8 cellular contexts compared by ENCODE assay signal in genomic region chr17:42180411-42180921, GRCh38. TPM values are rescaled to one million over a fixed set of nuclear protein-coding genes. Genes with fewer than 3 reads are reported as not detected.
A peak's percentile ranks its signal among the peaks of the same experiment; 100 is the strongest.
DNase-seq lines count a peak whose midpoint lies in the region; FAIRE-seq and TF ChIP-seq lines count a peak whose summit lies in the region.

No MANE protein-coding gene starts in this region.

- no peaks in the 10 kb centered on the region for H3K79me2 ChIP-seq in hepatocyte

- TF ChIP-seq CTCF in Peyer's patch (IDR thresholded peaks at IDR 0.05) (no peak), hepatocyte (IDR thresholded peaks at IDR 0.05; ENCODE audit: poor library complexity) (no peak), spleen (IDR thresholded peaks at IDR 0.05 in 8 of 11, conservative IDR thresholded peaks at IDR 0.05 in 3 of 11) (no peak)

- DNase-seq in NCI-H82 (lab: John Stamatoyannopoulos, UW) = peak; percentile 37
- DNase-seq in NCI-H82 treated with DMSO at 0.1 percent for 48 hours (lab: John Stamatoyannopoulos, UW; ENCODE audit: unreplicated experiment) = no peak
- DNase-seq in Peyer's patch = no peak
- no peak for DNase-seq in hepatocyte (ENCODE audit: low spot score)
- DNase-seq in spleen = no peak
- no peak for DNase-seq in small intestine
- DNase-seq in RPMI8226 = no peak
- no peak for DNase-seq in NOMO-1 treated with DMSO at 0.1 percent for 48 hours (lab: John Stamatoyannopoulos, UW; ENCODE audit: unreplicated experiment)

- intact Hi-C loops in spleen (cut with DNase I; ENCODE audit: low total_unique reads) = loop anchor here (10.0 kb wide), 1 partner anchor 66 kb away; the partner anchor contains the start of gene DHX58

- H3K4me3 ChIP-seq in Peyer's patch = peak overlapping the region; percentile 34 to 56 (median 47)
- H3K4me3 ChIP-seq in hepatocyte = no peak overlapping the region
- H3K4me3 ChIP-seq in spleen = peak overlapping the region; percentile 24 to 71 (median 47)
- H3K4me3 ChIP-seq in small intestine (ENCODE audit: low read depth in 1 of 2, low read length in 2 of 2) = peak overlapping the region in 1 of 2 donors; percentile 46

- H3K27me3 ChIP-seq in Peyer's patch (peaks cover 0 to 14% of the 10 kb centered on the region in 2 donors), hepatocyte (peaks cover 54% of the 10 kb centered on the region), spleen (replicated peaks in 1 of 7) (peaks cover 0 to 31% (median 5%) of the 10 kb centered on the region in 7 donors), small intestine (ENCODE audit: control insufficient read depth in 2 of 2, insufficient read depth in 2 of 2, low read length in 2 of 2) (no peaks in the 10 kb centered on the region)

- H3K4me2 ChIP-seq in hepatocyte = peak overlapping the region; percentile 74

- no peak overlapping the region for H2AFZ ChIP-seq in hepatocyte

- H3K27ac ChIP-seq in Peyer's patch (no peak overlapping the region), hepatocyte (no peak overlapping the region), spleen (no peak overlapping the region), small intestine (ENCODE audit: low read depth in 1 of 2, low read length in 1 of 2) (no peak overlapping the region)

- WGBS in hepatocyte (ENCODE audit: low lambda C conversion rate, missing lambda C conversion rate) = 2% methylated on average over 24 of the region's 33 CpGs
- 1 to 4% (median 3%) methylated on average over 23 to 33 of the region's 33 CpGs for WGBS in spleen, 5 donors
- 1 to 3% (median 3%) methylated on average over 28 to 33 of the region's 33 CpGs for WGBS in small intestine, 3 donors

- H4K20me1 ChIP-seq in hepatocyte (ENCODE audit: insufficient read depth, poor library complexity, severe bottlenecking) = no peaks in the 10 kb centered on the region

- no peaks in the 10 kb centered on the region for H3K9me3 ChIP-seq in Peyer's patch
- no peaks in the 10 kb centered on the region for H3K9me3 ChIP-seq in hepatocyte (ENCODE audit: low read depth)
- H3K9me3 ChIP-seq in spleen = no peaks in the 10 kb centered on the region
- H3K9me3 ChIP-seq in small intestine (ENCODE audit: control insufficient read depth, low read depth) = no peaks in the 10 kb centered on the region

- H3K36me3 ChIP-seq in Peyer's patch = no peaks in the 10 kb centered on the region
- no peaks in the 10 kb centered on the region for H3K36me3 ChIP-seq in hepatocyte (replicated peaks; ENCODE audit: insufficient read depth, low read depth)
- no peaks in the 10 kb centered on the region for H3K36me3 ChIP-seq in spleen
- no peaks in the 10 kb centered on the region for H3K36me3 ChIP-seq in small intestine (ENCODE audit: control insufficient read depth in 2 of 2, insufficient read depth in 2 of 2, low read length in 2 of 2)

- TF ChIP-seq POLR2A in Peyer's patch (IDR thresholded peaks at IDR 0.05) (no peak), spleen (IDR thresholded peaks at IDR 0.05) (no peak)

- no peaks in the 10 kb centered on the region for H3K9me2 ChIP-seq in hepatocyte (replicated peaks; ENCODE audit: insufficient read depth)

- no peak for FAIRE-seq in small intestine (lab: Jason Lieb, UNC)

- H3K4me1 ChIP-seq in Peyer's patch (peaks cover 0 to 39% (median 25%) of the 10 kb centered on the region in 4 donors), hepatocyte (ENCODE audit: insufficient read depth) (peaks cover 17% of the 10 kb centered on the region), spleen (peaks cover 33 to 78% (median 59%) of the 10 kb centered on the region in 6 donors), small intestine (ENCODE audit: control insufficient read depth in 2 of 2, insufficient read depth in 1 of 2, low read depth in 1 of 2, low read length in 1 of 2) (peaks cover 0 to 11% of the 10 kb centered on the region in 2 donors)

RNA-seq across cellular contexts. Expression of gene KCNH4, which starts 0.5 kb away (rescaled TPM):
- under 1 TPM in 2 of 4 donors, not detected in 2; 0.47 to 0.80 TPM for total RNA-seq in Peyer's patch
- 0.08 and 0.17 TPM in 2 replicates for total RNA-seq in hepatocyte
- polyA plus RNA-seq in hepatocyte = 0.12 and 0.23 TPM in 2 replicates
- under 1 TPM; 0.17 to 0.52 (median 0.26) TPM for total RNA-seq in spleen
- polyA plus RNA-seq in spleen = under 1 TPM; 0.14 to 0.32 (median 0.15) TPM
- polyA plus RNA-seq in small intestine = under 1 TPM in 1 of 3 donors, not detected in 2; 0.18 TPM

RNA-seq across cellular contexts. Expression of gene HCRT, which starts 4.8 kb away (rescaled TPM):
- total RNA-seq in Peyer's patch = not detected
- not detected in 2 replicates for total RNA-seq in hepatocyte
- polyA plus RNA-seq in hepatocyte = not detected in 2 replicates
- total RNA-seq in spleen = not detected
- not detected for polyA plus RNA-seq in spleen
- polyA plus RNA-seq in small intestine = not detected

RNA-seq across cellular contexts. Expression of gene GHDC, which starts 13.8 kb away (rescaled TPM):
- total RNA-seq in Peyer's patch (10 to 100 TPM; 13.2 to 71.4 (median 44.3) TPM), hepatocyte (6.1 and 7.2 TPM in 2 replicates), spleen (100 to 1,000 TPM in 3 of 7 donors, 10 to 100 TPM in 4; 29.4 to 122 (median 58.0) TPM)
- polyA plus RNA-seq in hepatocyte (7.0 and 8.7 TPM in 2 replicates), spleen (10 to 100 TPM; 22.0 to 33.1 (median 26.1) TPM), small intestine (10 to 100 TPM; 10.5 to 28.4 (median 12.2) TPM)

RNA-seq across cellular contexts. Expression of gene RAB5C, which starts 25.7 kb away (rescaled TPM):
- 100 to 1,000 TPM in 2 of 4 donors, 10 to 100 TPM in 2; 80.9 to 153 (median 116) TPM for total RNA-seq in Peyer's patch
- 123 and 158 TPM in 2 replicates for total RNA-seq in hepatocyte
- 172 and 184 TPM in 2 replicates for polyA plus RNA-seq in hepatocyte
- total RNA-seq in spleen = 100 to 1,000 TPM; 120 to 181 (median 148) TPM
- 100 to 1,000 TPM in 1 of 3 donors, 10 to 100 TPM in 2; 70.0 to 152 (median 89.2) TPM for polyA plus RNA-seq in spleen
- polyA plus RNA-seq in small intestine = 100 to 1,000 TPM; 177 to 211 (median 210) TPM

RNA-seq across cellular contexts. Expression of gene HSPB9, which starts 57.9 kb away (rescaled TPM):
- total RNA-seq in Peyer's patch = not detected
- not detected in 2 replicates for total RNA-seq in hepatocyte
- polyA plus RNA-seq in hepatocyte = 0.34 and 0.46 TPM in 2 replicates
- under 1 TPM in 1 of 7 donors, not detected in 6; 0.19 TPM for total RNA-seq in spleen
- under 1 TPM; 0.11 to 0.17 (median 0.16) TPM for polyA plus RNA-seq in spleen
- polyA plus RNA-seq in small intestine = under 1 TPM in 1 of 3 donors, not detected in 2; 0.04 TPM
